Comparison of ENCODE assay signal across 2 cellular contexts in the genomic region with DNA sequence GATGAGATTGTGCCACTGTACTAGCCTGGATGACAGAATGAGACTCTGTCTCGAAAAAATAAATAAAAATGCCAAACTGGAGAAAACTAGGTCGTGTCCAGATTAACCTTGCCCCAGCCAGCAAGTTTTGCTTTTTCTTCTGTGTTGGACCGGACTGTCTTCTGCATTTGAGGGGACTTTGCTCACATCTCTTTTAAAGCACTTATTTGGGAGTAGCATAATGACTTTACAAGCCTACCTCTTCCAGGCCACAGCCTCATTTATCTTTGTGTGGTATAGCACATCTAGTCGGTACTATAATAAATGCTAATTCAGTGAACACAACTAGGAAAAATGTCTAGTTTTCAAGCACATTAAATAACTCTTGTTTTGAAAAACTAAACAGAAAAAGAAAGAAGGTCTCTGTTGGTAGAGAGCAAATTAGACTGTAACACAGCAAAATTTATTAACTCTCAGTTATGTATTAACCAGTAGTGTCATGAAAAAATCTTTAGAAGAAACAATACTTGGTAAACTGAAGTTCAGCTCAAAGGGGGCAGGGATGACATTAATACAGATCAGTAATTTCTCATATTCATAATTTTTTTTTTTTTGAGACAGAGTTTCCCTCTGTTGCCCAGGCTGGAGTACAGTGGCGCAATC.
TF ChIP-seq lines count a peak whose summit lies in the region.

No MANE protein-coding gene starts in this region.

TF ChIP-seq in GM23338, 12 proteins besides CTCF, POLR2A, EP300 and RAD21:
- TF ChIP-seq JUNB (IDR thresholded peaks at IDR 0.05; ENCODE audit: unreplicated experiment) (no peak), ZNF331 (CRISPR knock-in tag; IDR thresholded peaks at IDR 0.05; ENCODE audit: low read depth) (no peak), NANOG (IDR thresholded peaks at IDR 0.05; ENCODE audit: borderline replicate concordance) (no peak), ZNF462 (CRISPR knock-in tag; IDR thresholded peaks at IDR 0.05) (no peak), ZNF114 (CRISPR knock-in tag; IDR thresholded peaks at IDR 0.05) (no peak)

TF ChIP-seq in HepG2, 621 proteins besides CTCF, POLR2A, EP300 and RAD21:
- no peak for TF ChIP-seq MEF2D (CRISPR knock-in tag; IDR thresholded peaks at IDR 0.05)
